In the genomic region with DNA sequence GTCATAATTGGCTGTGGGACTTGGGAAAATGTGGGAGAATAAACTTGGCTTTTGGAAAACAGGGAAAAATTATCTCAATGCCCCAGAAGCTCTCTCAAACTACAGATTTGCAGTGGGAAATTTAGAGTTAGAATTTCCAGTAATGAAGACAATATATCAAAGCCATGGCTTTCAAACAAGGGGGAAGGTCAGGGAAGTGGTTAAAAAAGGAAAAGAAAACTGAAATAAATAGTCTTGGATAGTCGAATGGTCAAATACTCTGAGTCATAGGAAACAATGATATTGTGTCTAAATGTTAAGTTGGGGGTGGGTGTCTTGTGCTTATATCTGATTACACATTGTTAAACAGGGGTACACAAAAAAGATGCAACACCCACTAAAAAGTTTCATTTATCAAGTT, we compare ENCODE assay signal across 29 cellular contexts.
"Had no signal": no experiment of that assay in that cellular context is flagged by ENCODE, and none has a peak within 500 bp of the region (broad histone marks: within the 10 kb centered on the region; RNA-seq: fewer than 3 reads in every experiment).

No MANE protein-coding gene starts in this region.

- ATAC-seq: activated CD4-positive, CD25-positive, alpha-beta regulatory T cell treated with anti-CD3 and anti-CD28 coated beads, Interleukin-2, amount 50 U/mL, for 24 hours; activated CD8-positive, alpha-beta T cell treated with anti-CD3 and anti-CD28 coated beads, Interleukin-2, amount 10 ng/mL, durations not matched to agents 7 days and 5 days; naive thymus-derived CD8-positive, alpha-beta T cell; right cardiac atrium; stimulated activated naive B cell treated with anti-CD40 and anti-IgM and Interleukin-4, amounts not matched to agents 10 μg/mL and 1 μg/mL and 100 μg/mL, for 72 hours; T-cell had no signal

- H3K36me3 Mint-ChIP-seq: activated naive CD8-positive, alpha-beta T cell; mesothelial cell of epicardium; neural progenitor cell; stimulated activated naive B cell treated with anti-CD40 and anti-IgM and Interleukin-4, amounts not matched to agents 10 μg/mL and 1 μg/mL and 100 μg/mL, for 72 hours; T-cell had no signal

- FAIRE-seq: endometrium had no signal

- H3K4me1 Mint-ChIP-seq: mesothelial cell of epicardium; naive thymus-derived CD8-positive, alpha-beta T cell; neural progenitor cell; stimulated activated naive B cell treated with anti-CD40 and anti-IgM and Interleukin-4, amounts not matched to agents 10 μg/mL and 1 μg/mL and 100 μg/mL, for 72 hours; T-cell had no signal

- H3K9me3 ChIP-seq: adrenal gland, left ventricle myocardium inferior, prostate gland, testis, uterus had no signal

- H3K4me2 ChIP-seq: neural progenitor cell had no signal

- H3K27ac ChIP-seq: adrenal gland, left ventricle myocardium inferior, neural progenitor cell, prostate gland, skin epidermis, testis, uterus, VCaP had no signal

- H3K27me3 Mint-ChIP-seq: activated naive CD8-positive, alpha-beta T cell; naive thymus-derived CD8-positive, alpha-beta T cell; stimulated activated naive B cell treated with anti-CD40 and anti-IgM and Interleukin-4, amounts not matched to agents 10 μg/mL and 1 μg/mL and 100 μg/mL, for 72 hours; T-cell had no signal

- H3K4me3 ChIP-seq: adrenal gland, left ventricle myocardium inferior, neural progenitor cell, prostate gland, skin epidermis, testis, uterus had no signal

- H3K4me3 Mint-ChIP-seq: activated CD8-positive, alpha-beta T cell treated with anti-CD3 and anti-CD28 coated beads, Interleukin-2, amount 10 ng/mL, durations not matched to agents 7 days and 5 days; activated naive CD8-positive, alpha-beta T cell; mesothelial cell of epicardium; naive thymus-derived CD8-positive, alpha-beta T cell; neural progenitor cell; stimulated activated naive B cell treated with anti-CD40 and anti-IgM and Interleukin-4, amounts not matched to agents 10 μg/mL and 1 μg/mL and 100 μg/mL, for 72 hours; T-cell; T-helper 2 cell treated with Interferon-gamma antibody and Interleukin-4, amounts not matched to agents 5 μg/mL and 100 μg/mL, for 36 hours had no signal

- H3K9me3 Mint-ChIP-seq: activated T-helper 2 cell treated with anti-CD3 and anti-CD28 coated beads, Interferon-gamma antibody, Interleukin-2, Interleukin-4, amounts not matched to agents 10 μg/mL and 5 μg/mL and 100 μg/mL, durations not matched to agents 14 hours and 24 hours and 36 hours; neural progenitor cell; stimulated activated naive B cell treated with anti-CD40 and anti-IgM and Interleukin-4, amounts not matched to agents 10 μg/mL and 1 μg/mL and 100 μg/mL, for 72 hours; T-helper 2 cell treated with Interferon-gamma antibody and Interleukin-4, amounts not matched to agents 5 μg/mL and 100 μg/mL, for 36 hours had no signal

- H3K27ac Mint-ChIP-seq: activated CD8-positive, alpha-beta T cell treated with anti-CD3 and anti-CD28 coated beads, Interleukin-2, amount 10 ng/mL, durations not matched to agents 7 days and 5 days; activated naive CD8-positive, alpha-beta T cell; activated T-helper 2 cell treated with anti-CD3 and anti-CD28 coated beads, Interferon-gamma antibody, Interleukin-2, Interleukin-4, amounts not matched to agents 10 μg/mL and 5 μg/mL and 100 μg/mL, durations not matched to agents 14 hours and 24 hours and 36 hours; mesothelial cell of epicardium; naive thymus-derived CD8-positive, alpha-beta T cell; neural progenitor cell; stimulated activated naive B cell treated with anti-CD40 and anti-IgM and Interleukin-4, amounts not matched to agents 10 μg/mL and 1 μg/mL and 100 μg/mL, for 72 hours; T-cell; T-helper 2 cell treated with Interferon-gamma antibody and Interleukin-4, amounts not matched to agents 5 μg/mL and 100 μg/mL, for 36 hours had no signal

- H3K4me1 ChIP-seq: adrenal gland, left ventricle myocardium inferior, neural progenitor cell, prostate gland, testis, uterus had no signal

- DNase-seq: activated CD4-positive, alpha-beta T cell treated with anti-CD3 and anti-CD28 coated beads, Interleukin-2, amount 50 U/mL, for 1 hour; activated CD8-positive, alpha-beta T cell treated with anti-CD3 and anti-CD28 coated beads, Interleukin-2, amount 10 ng/mL, durations not matched to agents 7 days and 5 days; activated naive CD4-positive, alpha-beta T cell; activated T-cell treated with anti-CD3 and anti-CD28 coated beads, Interleukin-2, amount 50 U/mL, for 1 hour; adrenal gland; cerebellar nuclear complex; effector CD4-positive, alpha-beta T cell; erythroblast; foreskin melanocyte; hypothalamus; left ventricle myocardium inferior; naive thymus-derived CD8-positive, alpha-beta T cell; right cardiac atrium; stimulated activated CD4-positive, alpha-beta T cell treated with anti-CD3 and anti-CD28 coated beads, Interleukin-2, amount 100 ng/mL, for 24 hours; stimulated activated naive B cell treated with anti-CD40 and anti-IgM and Interleukin-4, amounts not matched to agents 10 μg/mL and 1 μg/mL and 100 μg/mL, for 72 hours; T-cell; testis; trophoblast cell; uterus had no signal
